Comparison of ENCODE assay signal across 9 cellular contexts in the genomic region with DNA sequence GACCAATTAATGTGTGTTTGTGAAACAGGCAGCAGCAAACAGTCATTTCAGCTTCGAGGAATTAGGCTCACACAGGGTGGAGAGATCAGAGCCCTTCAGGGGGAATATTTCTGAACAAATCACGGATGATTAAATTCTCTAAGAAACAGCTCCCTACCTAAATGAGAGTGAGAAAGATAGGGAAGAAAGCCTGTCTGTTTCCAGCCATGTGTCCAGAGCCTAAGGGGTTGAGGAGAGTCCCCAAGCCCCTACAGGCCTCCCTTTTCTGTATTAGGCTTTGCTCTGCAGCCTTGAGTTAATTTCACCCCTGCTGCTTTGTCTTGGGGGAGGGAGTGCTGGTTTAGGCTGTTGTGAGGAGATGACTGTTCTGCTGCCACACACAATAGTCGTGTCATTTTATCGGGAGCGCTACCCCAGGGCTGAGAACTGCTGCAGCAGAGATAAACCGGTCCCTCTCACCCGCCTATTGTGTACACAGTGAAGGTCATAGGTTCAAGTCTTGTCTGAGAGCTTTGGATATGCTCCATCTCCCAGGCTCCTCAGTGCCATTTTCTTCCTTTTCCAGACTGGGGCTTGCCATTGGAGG. TPM values are rescaled to one million over a fixed set of nuclear protein-coding genes. Genes with fewer than 3 reads are reported as not detected.
DNase-seq lines count a peak whose midpoint lies in the region; ATAC-seq, FAIRE-seq and TF ChIP-seq lines count a peak whose summit lies in the region.
"Had no signal": no experiment of that assay in that cellular context is flagged by ENCODE, and none has a peak within 500 bp of the region (broad histone marks: within the 10 kb centered on the region; RNA-seq: fewer than 3 reads in every experiment).

No MANE protein-coding gene starts in this region.

- no peak for TF ChIP-seq POLR2A in Peyer's patch (IDR thresholded peaks at IDR 0.05)

- H3K27ac ChIP-seq in Peyer's patch, result peak overlapping the region; percentile 23 to 96 (median 93)
- peak overlapping the region; percentile 65 to 71 for H3K27ac ChIP-seq in kidney (ENCODE audit: low read depth in 2 of 2, low read length in 2 of 2)

- H3K4me3 ChIP-seq in Peyer's patch, result peak overlapping the region; percentile 88 to 99 (median 94)
- peak overlapping the region; percentile 55 for H3K4me3 ChIP-seq in bronchial epithelial cell (ENCODE audit: low read depth, low read length)
- peak overlapping the region; percentile 70 to 94 for H3K4me3 ChIP-seq in kidney (ENCODE audit: low read length in 2 of 2)

- no peak for FAIRE-seq in bronchial epithelial cell (lab: Jason Lieb, UNC)
- no peak for FAIRE-seq in kidney (lab: Jason Lieb, UNC)
- FAIRE-seq: frontal cortex had no signal

- H3K9ac ChIP-seq in kidney (ENCODE audit: low read length in 2 of 2), result peak overlapping the region in 1 of 2 donors; percentile 52

- no peak for TF ChIP-seq CTCF in Peyer's patch (IDR thresholded peaks at IDR 0.05)
- TF ChIP-seq CTCF in bronchial epithelial cell (IDR thresholded peaks at IDR 0.05; ENCODE audit: insufficient read depth, low read length, severe bottlenecking), result no peak
- no peak for TF ChIP-seq CTCF in kidney (IDR thresholded peaks at IDR 0.05; ENCODE audit: borderline replicate concordance, extremely low read depth, insufficient read depth)

- DNase-seq in activated effector memory CD4-positive, alpha-beta T cell treated with anti-CD3 and anti-CD28 coated beads, Interleukin-2, amount 50 U/mL, for 16 hours, result peak; percentile 64
- no peak for DNase-seq in activated effector memory CD4-positive, alpha-beta T cell treated with Interleukin-2 at 50 U/mL for 16 hours
- DNase-seq in Peyer's patch, result peak in 1 of 3 donors; percentile 51
- peak; percentile 28 for DNase-seq in bronchial epithelial cell (ENCODE audit: low read depth)
- peak; percentile 35 for DNase-seq in kidney
- peak; percentile 7 to 24 (median 11) for DNase-seq in stimulated activated CD4-positive, alpha-beta T cell treated with anti-CD3 and anti-CD28 coated beads, Interleukin-12 subunit alpha, Interleukin-12 subunit beta, amount 100 ng/mL, for 48 hours (ENCODE audit: low read depth in 2 of 3, low spot score in 1 of 3)
- DNase-seq in NCI-H526 treated with DMSO at 0.1 percent for 48 hours (lab: John Stamatoyannopoulos, UW), result no peak

- no peaks in the 10 kb centered on the region for H3K36me3 ChIP-seq in Peyer's patch
- H3K36me3 ChIP-seq in bronchial epithelial cell (ENCODE audit: control insufficient read depth, insufficient read depth, low read length), result peaks cover 2% of the 10 kb centered on the region
- no peaks in the 10 kb centered on the region for H3K36me3 ChIP-seq in kidney (ENCODE audit: control insufficient read depth in 1 of 2, insufficient read depth in 2 of 2, low read length in 2 of 2)

- H3K4me1 ChIP-seq in Peyer's patch (peaks cover 2 to 52% (median 14%) of the 10 kb centered on the region in 4 donors), kidney (ENCODE audit: control insufficient read depth in 1 of 2, insufficient read depth in 1 of 2, low read depth in 1 of 2, low read length in 2 of 2) (peaks cover 14 to 22% of the 10 kb centered on the region in 2 donors)

- intact Hi-C loops in kidney (cut with DNase I), result no loop called here

- ATAC-seq in HG03469 (IDR thresholded peaks at IDR 0.05; ENCODE audit: unreplicated experiment), result no peak

- H3K27me3 ChIP-seq in Peyer's patch (no peaks in the 10 kb centered on the region), bronchial epithelial cell (ENCODE audit: control insufficient read depth, insufficient read depth, low read length) (no peaks in the 10 kb centered on the region)

- H3K9me3 ChIP-seq in Peyer's patch (no peaks in the 10 kb centered on the region), kidney (ENCODE audit: control insufficient read depth in 1 of 2, low read length in 2 of 2) (no peaks in the 10 kb centered on the region)

RNA-seq across cellular contexts. Expression of gene ZNF609, which starts 1.3 kb away (rescaled TPM):
- total RNA-seq in Peyer's patch, result 10 to 100 TPM; 22.1 to 57.8 (median 36.0) TPM
- 11.3 and 17.0 TPM in 2 replicates for total RNA-seq in bronchial epithelial cell
- total RNA-seq in kidney, result 37.2 TPM
- polyA plus RNA-seq in kidney (ENCODE audit: insufficient read depth, low read depth, low replicate concordance), result 3.1 TPM

Comparison
In these comparisons a context has a peak if more than half of its experiments do, and no peak if none do; other contexts are left out.
1. DNase-seq: peak in activated effector memory CD4-positive, alpha-beta T cell treated with anti-CD3 and anti-CD28 coated beads, Interleukin-2, amount 50 U/mL, for 16 hours (single experiment), bronchial epithelial cell (single experiment), kidney (single experiment) and stimulated activated CD4-positive, alpha-beta T cell treated with anti-CD3 and anti-CD28 coated beads, Interleukin-12 subunit alpha, Interleukin-12 subunit beta, amount 100 ng/mL, for 48 hours (3 of 3); none in activated effector memory CD4-positive, alpha-beta T cell treated with Interleukin-2 at 50 U/mL for 16 hours (single experiment) and NCI-H526 treated with DMSO at 0.1 percent for 48 hours (single experiment).
2. Peak in every context shown above with its lines, with median percentiles within 50 percentile points of each other: H3K4me3 ChIP-seq.